ENCODE assay signal across 11 cellular contexts in the genomic region with DNA sequence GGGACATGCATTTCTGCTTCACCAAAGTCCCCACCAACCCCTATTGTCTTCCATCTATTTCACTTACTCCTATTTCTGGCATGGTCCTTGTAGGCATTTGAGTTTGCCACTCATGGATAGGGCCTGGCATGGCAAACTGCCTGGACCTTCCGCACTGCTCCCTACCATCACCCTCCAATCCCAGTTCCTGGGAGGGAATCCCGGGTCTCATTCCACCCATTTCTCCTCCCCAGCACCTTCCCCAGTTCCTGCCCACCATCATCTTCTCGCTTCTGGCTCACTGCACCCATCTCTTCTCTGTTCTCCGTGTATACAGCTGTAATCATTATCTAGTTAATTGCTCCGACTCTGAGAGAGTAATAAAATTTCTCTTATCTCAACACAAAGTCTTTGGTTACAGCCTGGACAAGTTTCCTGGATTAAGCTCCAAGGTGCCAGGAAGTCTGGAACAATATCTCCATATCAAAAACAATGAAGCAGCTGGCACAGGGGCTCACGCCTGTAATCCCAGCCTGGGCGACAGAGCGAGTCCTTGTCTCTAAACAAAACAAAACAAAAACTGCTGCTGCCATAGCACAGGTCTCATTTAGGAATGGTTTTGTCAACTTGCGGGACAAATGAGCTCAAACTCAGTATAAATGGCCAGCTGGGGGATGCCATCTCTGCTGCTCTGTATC. TPM values are rescaled to one million over a fixed set of nuclear protein-coding genes. Genes with fewer than 3 reads are reported as not detected.
DNase-seq lines count a peak whose midpoint lies in the region; ATAC-seq and TF ChIP-seq lines count a peak whose summit lies in the region.
"Had no signal": no experiment of that assay in that cellular context is flagged by ENCODE, and none has a peak within 500 bp of the region (broad histone marks: within the 10 kb centered on the region; RNA-seq: fewer than 3 reads in every experiment).

No MANE protein-coding gene starts in this region.

- TF ChIP-seq CTCF in LNCaP clone FGC (IDR thresholded peaks at IDR 0.05; ENCODE audit: control insufficient read depth, extremely low read depth, insufficient read depth) = no peak
- no peak for TF ChIP-seq CTCF in smooth muscle cell (IDR thresholded peaks at IDR 0.05; ENCODE audit: borderline replicate concordance, insufficient read depth, poor library complexity, severe bottlenecking)

- H3K9me3 Mint-ChIP-seq in activated naive CD4-positive, alpha-beta T cell treated with anti-CD3 and anti-CD28 coated beads, Interleukin-2, amount 50 U/mL, for 72 hours = no peaks in the 10 kb centered on the region

- H3K36me3 Mint-ChIP-seq in activated naive CD4-positive, alpha-beta T cell treated with anti-CD3 and anti-CD28 coated beads, Interleukin-2, amount 50 U/mL, for 72 hours = no peaks in the 10 kb centered on the region

- H3K4me1 ChIP-seq in smooth muscle cell (ENCODE audit: low read depth) = no peaks in the 10 kb centered on the region

- H3K4me2 ChIP-seq in smooth muscle cell = no peak overlapping the region

- no peak for ATAC-seq in activated naive CD4-positive, alpha-beta T cell treated with anti-CD3 and anti-CD28 coated beads, Interleukin-2, amount 50 U/mL, for 72 hours
- no peak for ATAC-seq in HG03469 (IDR thresholded peaks at IDR 0.05; ENCODE audit: unreplicated experiment)
- ATAC-seq: PC-3 had no signal

- DNase-seq in LNCaP clone FGC (ENCODE audit: low read depth) = peak; percentile 74
- peak; percentile 65 for DNase-seq in NCI-H69 (lab: John Stamatoyannopoulos, UW)
- peak; percentile 50 for DNase-seq in glomerular endothelial cell (ENCODE audit: extremely low read depth, low read depth, low spot score)
- DNase-seq in smooth muscle cell (lab: John Stamatoyannopoulos, UW; ENCODE audit: unreplicated experiment) = no peak
- DNase-seq in effector CD4-positive, alpha-beta T cell = no peak
- DNase-seq in activated naive CD4-positive, alpha-beta T cell treated with anti-CD3 and anti-CD28 coated beads, Interleukin-2, amount 50 U/mL, for 72 hours (ENCODE audit: low spot score in 2 of 2) = no peak
- no peak for DNase-seq in GM19240 (ENCODE audit: insufficient read length, low spot score)
- DNase-seq: activated CD8-positive, alpha-beta memory T cell treated with anti-CD3 and anti-CD28 coated beads for 24 hours; GF-D8; PC-3 had no signal

- no peak overlapping the region for H2AFZ ChIP-seq in smooth muscle cell (ENCODE audit: low read depth)

- no peaks in the 10 kb centered on the region for H3K79me2 ChIP-seq in smooth muscle cell (ENCODE audit: low read depth)

- H3K36me3 ChIP-seq in smooth muscle cell (ENCODE audit: low read depth) = no peaks in the 10 kb centered on the region

- no peaks in the 10 kb centered on the region for H4K20me1 ChIP-seq in smooth muscle cell (ENCODE audit: low read depth)

- WGBS in smooth muscle cell (ENCODE audit: low lambda C conversion rate) = 35% methylated on average over 9 of the region's 9 CpGs

- peak overlapping the region; percentile 28 for H3K27ac ChIP-seq in smooth muscle cell (ENCODE audit: low read depth)

- peak overlapping the region in 1 of 2 donors; percentile 3 for H3K27ac Mint-ChIP-seq in activated naive CD4-positive, alpha-beta T cell treated with anti-CD3 and anti-CD28 coated beads, Interleukin-2, amount 50 U/mL, for 72 hours

- no peak overlapping the region for H3K9ac ChIP-seq in smooth muscle cell (ENCODE audit: low read depth)

- no peaks in the 10 kb centered on the region for H3K27me3 ChIP-seq in smooth muscle cell (ENCODE audit: low read depth)

- H3K9me3 ChIP-seq in smooth muscle cell (replicated peaks; ENCODE audit: low read depth) = no peaks in the 10 kb centered on the region

- no peaks in the 10 kb centered on the region for H3F3A ChIP-seq in smooth muscle cell (ENCODE audit: low read depth)

- H3K4me3 ChIP-seq in LNCaP clone FGC (ENCODE audit: low read depth, low read length) (no peak overlapping the region), smooth muscle cell (no peak overlapping the region)

RNA-seq across cellular contexts. Expression of a gene that starts 17.0 kb away (rescaled TPM):
- total RNA-seq in glomerular endothelial cell (4.8 and 26.8 TPM in 2 replicates), smooth muscle cell (not detected in 2 replicates)
- 1.5 TPM in 1 of 2 replicates, not detected in the other for polyA plus RNA-seq in smooth muscle cell
- total RNA-seq in activated naive CD4-positive, alpha-beta T cell treated with anti-CD3 and anti-CD28 coated beads, Interleukin-2, amount 50 U/mL, for 72 hours = not detected
- total RNA-seq: PC-3 had no signal

RNA-seq across cellular contexts. Expression of a gene that starts 29.4 kb away (rescaled TPM):
- 334 and 435 TPM in 2 replicates for total RNA-seq in glomerular endothelial cell
- 183 and 252 TPM in 2 replicates for total RNA-seq in smooth muscle cell
- polyA plus RNA-seq in smooth muscle cell = 365 and 383 TPM in 2 replicates
- total RNA-seq in activated naive CD4-positive, alpha-beta T cell treated with anti-CD3 and anti-CD28 coated beads, Interleukin-2, amount 50 U/mL, for 72 hours = 100 to 1,000 TPM; 234 to 377 TPM

RNA-seq across cellular contexts. Expression of a gene that starts 45.2 kb away (rescaled TPM):
- total RNA-seq in glomerular endothelial cell (1.2 and 2.9 TPM in 2 replicates), smooth muscle cell (4.5 and 8.6 TPM in 2 replicates)
- polyA plus RNA-seq in smooth muscle cell = 2.6 and 4.7 TPM in 2 replicates
- 1 to 10 TPM; 2.6 to 6.4 TPM for total RNA-seq in activated naive CD4-positive, alpha-beta T cell treated with anti-CD3 and anti-CD28 coated beads, Interleukin-2, amount 50 U/mL, for 72 hours

RNA-seq across cellular contexts. Expression of a gene that starts 45.7 kb away (rescaled TPM):
- 68.7 and 77.4 TPM in 2 replicates for total RNA-seq in glomerular endothelial cell
- total RNA-seq in smooth muscle cell = 155 and 161 TPM in 2 replicates
- polyA plus RNA-seq in smooth muscle cell = 49.4 and 57.5 TPM in 2 replicates
- total RNA-seq in activated naive CD4-positive, alpha-beta T cell treated with anti-CD3 and anti-CD28 coated beads, Interleukin-2, amount 50 U/mL, for 72 hours = 10 to 100 TPM; 64.1 to 90.3 TPM

RNA-seq across cellular contexts. Expression of a gene that starts 54.0 kb away (rescaled TPM):
- 246 and 286 TPM in 2 replicates for total RNA-seq in glomerular endothelial cell
- total RNA-seq in smooth muscle cell = 104 and 146 TPM in 2 replicates
- polyA plus RNA-seq in smooth muscle cell = 234 and 241 TPM in 2 replicates
- total RNA-seq in activated naive CD4-positive, alpha-beta T cell treated with anti-CD3 and anti-CD28 coated beads, Interleukin-2, amount 50 U/mL, for 72 hours = 100 to 1,000 TPM in 1 of 2 donors, 10 to 100 TPM in 1; 94.4 to 107 TPM

Comparison
In these comparisons a context has a peak if more than half of its experiments do, and no peak if none do; other contexts are left out.
1. DNase-seq: peak in LNCaP clone FGC (single experiment), NCI-H69 (single experiment) and glomerular endothelial cell (single experiment); none in smooth muscle cell (single experiment), effector CD4-positive, alpha-beta T cell (single experiment), activated naive CD4-positive, alpha-beta T cell treated with anti-CD3 and anti-CD28 coated beads, Interleukin-2, amount 50 U/mL, for 72 hours (0 of 2) and GM19240 (single experiment).